ENCODE assay signal across 12 cellular contexts in genomic region chr11:12581923-12582322, GRCh38.
DNase-seq lines count a peak whose midpoint lies in the region; ATAC-seq, FAIRE-seq and TF ChIP-seq lines count a peak whose summit lies in the region.
"Had no signal": no experiment of that assay in that cellular context is flagged by ENCODE, and none has a peak within 500 bp of the region (broad histone marks: within the 10 kb centered on the region; RNA-seq: fewer than 3 reads in every experiment).

No MANE protein-coding gene starts in this region.

- H3K9me3 Mint-ChIP-seq in activated naive CD4-positive, alpha-beta T cell treated with anti-CD3 and anti-CD28 coated beads, Interleukin-2, amount 50 U/mL, for 72 hours = no peaks in the 10 kb centered on the region

- TF ChIP-seq CTCF in GM12865 (IDR thresholded peaks at IDR 0.05; ENCODE audit: insufficient read depth, low read depth, low read length, missing control alignments) (no peak), foreskin keratinocyte (conservative IDR thresholded peaks at IDR 0.05) (no peak)

- peaks cover 5% of the 10 kb centered on the region for H3K4me1 ChIP-seq in foreskin keratinocyte

- no peak overlapping the region for H3K4me3 ChIP-seq in GM12865 (ENCODE audit: low read depth, low read length)
- H3K4me3 ChIP-seq: coronary artery, mucosa of descending colon had no signal

- no peaks in the 10 kb centered on the region for H3K36me3 Mint-ChIP-seq in activated naive CD4-positive, alpha-beta T cell treated with anti-CD3 and anti-CD28 coated beads, Interleukin-2, amount 50 U/mL, for 72 hours

- DNase-seq in A172 (ENCODE audit: low spot score) (peak; percentile 81), GM12865 (ENCODE audit: low read depth) (peak; percentile 39), RCC 7860 (ENCODE audit: low spot score) (peak; percentile 97), foreskin keratinocyte (peak; percentile 63 to 84)
- DNase-seq in activated CD4-positive, alpha-beta T cell treated with anti-CD3 and anti-CD28 coated beads, Interleukin-2, amount 50 U/mL, for 4 hours = no peak
- no peak for DNase-seq in activated naive CD4-positive, alpha-beta T cell treated with anti-CD3 and anti-CD28 coated beads, Interleukin-2, amount 50 U/mL, for 72 hours (ENCODE audit: low spot score in 2 of 2)
- DNase-seq in activated naive CD4-positive, alpha-beta T cell (lab: John Stamatoyannopoulos, UW) = no peak
- DNase-seq: DMS 273 treated with DMSO at 0.1 percent for 48 hours, KG1, mucosa of descending colon had no signal

- no peaks in the 10 kb centered on the region for H3K27me3 ChIP-seq in foreskin keratinocyte

- ATAC-seq in foreskin keratinocyte = peak; percentile 100
- no peak for ATAC-seq in activated naive CD4-positive, alpha-beta T cell treated with anti-CD3 and anti-CD28 coated beads, Interleukin-2, amount 50 U/mL, for 72 hours
- no peak for ATAC-seq in HG02840 (IDR thresholded peaks at IDR 0.05; ENCODE audit: low FRiP score, unreplicated experiment)
- ATAC-seq: mucosa of descending colon had no signal

- FAIRE-seq in RCC 7860 (lab: Jason Lieb, UNC) = peak; percentile 98

- H3K27ac ChIP-seq in foreskin keratinocyte = no peak overlapping the region
- H3K27ac ChIP-seq: coronary artery had no signal

- no peak overlapping the region for H3K27ac Mint-ChIP-seq in activated naive CD4-positive, alpha-beta T cell treated with anti-CD3 and anti-CD28 coated beads, Interleukin-2, amount 50 U/mL, for 72 hours

Comparison
In these comparisons a context has a peak if more than half of its experiments do, and no peak if none do; other contexts are left out.
1. DNase-seq: peak in A172 (single experiment), GM12865 (single experiment), RCC 7860 (single experiment) and foreskin keratinocyte (2 of 2); none in activated CD4-positive, alpha-beta T cell treated with anti-CD3 and anti-CD28 coated beads, Interleukin-2, amount 50 U/mL, for 4 hours (0 of 2), activated naive CD4-positive, alpha-beta T cell treated with anti-CD3 and anti-CD28 coated beads, Interleukin-2, amount 50 U/mL, for 72 hours (0 of 2) and activated naive CD4-positive, alpha-beta T cell (0 of 4).